ENCODE assay signal across 8 cellular contexts in genomic region chr1:16989676-16990391, GRCh38.
"Had no signal": no experiment of that assay in that cellular context is flagged by ENCODE, and none has a peak within 500 bp of the region (broad histone marks: within the 10 kb centered on the region; RNA-seq: fewer than 3 reads in every experiment).

No MANE protein-coding gene starts in this region.

- DNase-seq: H7, IMR-90, KBM-7 had no signal

- H2AFZ ChIP-seq: GM23338 had no signal

- H3K9ac ChIP-seq: KMS-11 had no signal

- ATAC-seq: GM23338, HCT116 had no signal

- H3K9me3 ChIP-seq: HAP-1 had no signal

- H3K4me1 ChIP-seq: HAP-1 had no signal

- FAIRE-seq: HTR-8/SVneo had no signal

- H3K4me2 ChIP-seq: GM23338, KMS-11 had no signal

- H3K27ac ChIP-seq: KMS-11 had no signal

- H3K4me3 ChIP-seq: GM23338, HAP-1 had no signal
